In genomic region chr15:26242565-26242964, GRCh38 we compare ENCODE assay signal across 23 cellular contexts.
A peak's percentile ranks its signal among the peaks of the same experiment; 100 is the strongest.
DNase-seq lines count a peak whose midpoint lies in the region; ATAC-seq and TF ChIP-seq lines count a peak whose summit lies in the region.
"Had no signal": no experiment of that assay in that cellular context is flagged by ENCODE, and none has a peak within 500 bp of the region (broad histone marks: within the 10 kb centered on the region; RNA-seq: fewer than 3 reads in every experiment).

No MANE protein-coding gene starts in this region.

- peak; percentile 95 for ATAC-seq in GM23338
- no peak for ATAC-seq in HG03139 (IDR thresholded peaks at IDR 0.05; ENCODE audit: unreplicated experiment)
- no peak for ATAC-seq in activated CD8-positive, alpha-beta T cell treated with anti-CD3 and anti-CD28 coated beads, Interleukin-2, amount 10 ng/mL, durations not matched to agents 7 days and 5 days

- H3K4me1 Mint-ChIP-seq in GM23338 (peaks cover 20% of the 10 kb centered on the region), progenitor cell of endocrine pancreas (ENCODE audit: low read depth) (no peaks in the 10 kb centered on the region)
- H3K4me1 Mint-ChIP-seq in activated CD8-positive, alpha-beta T cell treated with anti-CD3 and anti-CD28 coated beads, Interleukin-2, amount 10 ng/mL, durations not matched to agents 7 days and 5 days (ENCODE audit: low read depth), result no peaks in the 10 kb centered on the region
- H3K4me1 Mint-ChIP-seq: CD8-positive, alpha-beta memory T cell had no signal

- POLR2A ChIA-PET in activated CD8-positive, alpha-beta T cell treated with anti-CD3 and anti-CD28 coated beads, Interleukin-2, amount 10 ng/mL, durations not matched to agents 7 days and 5 days (lab: Charles Lee), result no interaction called here

- H3K9me3 Mint-ChIP-seq in GM23338 (peaks cover 25% of the 10 kb centered on the region), progenitor cell of endocrine pancreas (ENCODE audit: low read depth) (peaks cover 3% of the 10 kb centered on the region)
- no peaks in the 10 kb centered on the region for H3K9me3 Mint-ChIP-seq in activated CD8-positive, alpha-beta T cell treated with anti-CD3 and anti-CD28 coated beads, Interleukin-2, amount 10 ng/mL, durations not matched to agents 7 days and 5 days (ENCODE audit: insufficient read depth)

- H3K4me2 ChIP-seq in GM23338, result peak overlapping the region; percentile 52

- H3K27ac ChIP-seq in GM23338 (ENCODE audit: low read depth) (peak overlapping the region; percentile 90), tibial artery (no peak overlapping the region)
- H3K27ac ChIP-seq: C4-2B, Peyer's patch, SJCRH30 had no signal

- peaks cover 10% of the 10 kb centered on the region; the same call in 1 of the 2 replicates for H3F3A ChIP-seq in GM23338 (replicated peaks; ENCODE audit: low read depth)

- no peak overlapping the region for H3K9ac ChIP-seq in NT2/D1 (ENCODE audit: insufficient read length, low read depth)

- H3K9me2 ChIP-seq in GM23338 (ENCODE audit: insufficient read depth), result peaks cover 17% of the 10 kb centered on the region; the same call in 1 of the 2 replicates

- H3K79me2 ChIP-seq in GM23338 (replicated peaks; ENCODE audit: insufficient read depth), result no peaks in the 10 kb centered on the region

- intact Hi-C loops in tibial artery (cut with DNase I; ENCODE audit: low total_unique reads), result no loop called here

- peak; percentile 81 for DNase-seq in GM23338 (ENCODE audit: low spot score)
- peak; percentile 38 for DNase-seq in NT2/D1 (ENCODE audit: low read depth, low spot score)
- DNase-seq in iPS DF 4.7 (ENCODE audit: extremely low read depth, low spot score), result peak; percentile 71
- peak; percentile 37 for DNase-seq in left kidney (ENCODE audit: low read depth, low spot score)
- no peak for DNase-seq in activated CD8-positive, alpha-beta T cell treated with anti-CD3 and anti-CD28 coated beads, Interleukin-2, amount 10 ng/mL, durations not matched to agents 7 days and 5 days
- DNase-seq in tibial artery, result no peak
- no peak for DNase-seq in progenitor cell of endocrine pancreas (ENCODE audit: low spot score, unreplicated experiment)
- DNase-seq: AML-193; CD8-positive, alpha-beta memory T cell; DMS53; GF-D8; GOT3; KG1; NCI-H1105; NCI-H146; NCI-H2029; NCI-H226; NCI-H524 treated with DMSO at 0.1 percent for 48 hours; NCI-H82; Peyer's patch; SJCRH30 had no signal

- H2AFZ ChIP-seq in GM23338, result no peak overlapping the region

- peaks cover 19% of the 10 kb centered on the region; the same call in 1 of the 2 replicates for H3K9me3 ChIP-seq in NT2/D1 (ENCODE audit: insufficient read depth, low read length)
- H3K9me3 ChIP-seq in tibial artery, result no peaks in the 10 kb centered on the region
- H3K9me3 ChIP-seq: Peyer's patch, SJCRH30 had no signal

- CTCF ChIA-PET in activated CD8-positive, alpha-beta T cell treated with anti-CD3 and anti-CD28 coated beads, Interleukin-2, amount 10 ng/mL, durations not matched to agents 7 days and 5 days (lab: Charles Lee), result no interaction called here

- H3K36me3 ChIP-seq in GM23338 (ENCODE audit: insufficient read depth) (no peaks in the 10 kb centered on the region), NT2/D1 (ENCODE audit: insufficient read depth, insufficient read length, low read length) (no peaks in the 10 kb centered on the region), tibial artery (no peaks in the 10 kb centered on the region)
- H3K36me3 ChIP-seq: Peyer's patch, SJCRH30 had no signal

- no peaks in the 10 kb centered on the region for H4K20me1 ChIP-seq in GM23338 (replicated peaks; ENCODE audit: insufficient read depth)

- H3K4me3 ChIP-seq in GM23338, result no peak overlapping the region
- H3K4me3 ChIP-seq in NT2/D1 (ENCODE audit: insufficient read length, low read depth), result no peak overlapping the region
- H3K4me3 ChIP-seq in tibial artery, result no peak overlapping the region
- H3K4me3 ChIP-seq: Peyer's patch, SJCRH30 had no signal

- TF ChIP-seq CTCF in GM23338 (conservative IDR thresholded peaks at IDR 0.05; ENCODE audit: low read depth in 2 of 2) (0 out of 4 replicates have a peak, but pooled peaks of 1 of the 2 experiments have one; percentile 23), tibial artery (IDR thresholded peaks at IDR 0.05) (no peak), progenitor cell of endocrine pancreas (IDR thresholded peaks at IDR 0.05; ENCODE audit: unreplicated experiment) (no peak)

- no peak overlapping the region for H3K4me3 Mint-ChIP-seq in GM23338
- H3K4me3 Mint-ChIP-seq in activated CD8-positive, alpha-beta T cell treated with anti-CD3 and anti-CD28 coated beads, Interleukin-2, amount 10 ng/mL, durations not matched to agents 7 days and 5 days, result no peak overlapping the region
- H3K4me3 Mint-ChIP-seq in progenitor cell of endocrine pancreas (ENCODE audit: low read depth), result no peak overlapping the region
- H3K4me3 Mint-ChIP-seq: CD8-positive, alpha-beta memory T cell had no signal

- no peaks in the 10 kb centered on the region for H3K27me3 ChIP-seq in GM23338 (ENCODE audit: insufficient read depth)
- peaks cover 3% of the 10 kb centered on the region for H3K27me3 ChIP-seq in NT2/D1 (ENCODE audit: insufficient read depth, insufficient read length)
- no peaks in the 10 kb centered on the region for H3K27me3 ChIP-seq in tibial artery
- H3K27me3 ChIP-seq: Peyer's patch, SJCRH30 had no signal

- H3K27ac Mint-ChIP-seq in GM23338 (peak overlapping the region; percentile 87), progenitor cell of endocrine pancreas (no peak overlapping the region)
- no peak overlapping the region for H3K27ac Mint-ChIP-seq in activated CD8-positive, alpha-beta T cell treated with anti-CD3 and anti-CD28 coated beads, Interleukin-2, amount 10 ng/mL, durations not matched to agents 7 days and 5 days
- H3K27ac Mint-ChIP-seq: CD8-positive, alpha-beta memory T cell had no signal

- H3K27me3 Mint-ChIP-seq in GM23338 (ENCODE audit: insufficient read depth, low read depth, poor library complexity), result peaks cover 5% of the 10 kb centered on the region
- H3K27me3 Mint-ChIP-seq in activated CD8-positive, alpha-beta T cell treated with anti-CD3 and anti-CD28 coated beads, Interleukin-2, amount 10 ng/mL, durations not matched to agents 7 days and 5 days (ENCODE audit: low read depth), result no peaks in the 10 kb centered on the region
- no peaks in the 10 kb centered on the region for H3K27me3 Mint-ChIP-seq in progenitor cell of endocrine pancreas
- H3K27me3 Mint-ChIP-seq: CD8-positive, alpha-beta memory T cell had no signal

- H3K36me3 Mint-ChIP-seq in GM23338 (ENCODE audit: low read depth) (peaks cover 21% of the 10 kb centered on the region), progenitor cell of endocrine pancreas (ENCODE audit: insufficient read depth) (no peaks in the 10 kb centered on the region)
- no peaks in the 10 kb centered on the region for H3K36me3 Mint-ChIP-seq in activated CD8-positive, alpha-beta T cell treated with anti-CD3 and anti-CD28 coated beads, Interleukin-2, amount 10 ng/mL, durations not matched to agents 7 days and 5 days (ENCODE audit: low read depth)
- H3K36me3 Mint-ChIP-seq: CD8-positive, alpha-beta memory T cell had no signal

- H3K4me1 ChIP-seq in GM23338 (ENCODE audit: insufficient read depth) (peaks cover 11% of the 10 kb centered on the region), NT2/D1 (ENCODE audit: insufficient read depth, insufficient read length) (peaks cover 14% of the 10 kb centered on the region), tibial artery (no peaks in the 10 kb centered on the region)
- H3K4me1 ChIP-seq: Peyer's patch, SJCRH30 had no signal

TF ChIP-seq in GM23338, 12 proteins besides CTCF, POLR2A, EP300 and RAD21 (continues in another document):
- TF ChIP-seq CREB1 (CRISPR knock-in tag; IDR thresholded peaks at IDR 0.05; ENCODE audit: low read depth), result 0 out of 2 replicates have a peak, but pooled peaks have one; percentile 15

Comparison
In these comparisons a context has a peak if more than half of its experiments do, and no peak if none do; other contexts are left out.
1. DNase-seq: peak in GM23338 (single experiment), NT2/D1 (single experiment), iPS DF 4.7 (single experiment) and left kidney (single experiment); none in activated CD8-positive, alpha-beta T cell treated with anti-CD3 and anti-CD28 coated beads, Interleukin-2, amount 10 ng/mL, durations not matched to agents 7 days and 5 days (single experiment), tibial artery (0 of 2) and progenitor cell of endocrine pancreas (single experiment).